ENCODE assay signal across 10 cellular contexts in the genomic region with DNA sequence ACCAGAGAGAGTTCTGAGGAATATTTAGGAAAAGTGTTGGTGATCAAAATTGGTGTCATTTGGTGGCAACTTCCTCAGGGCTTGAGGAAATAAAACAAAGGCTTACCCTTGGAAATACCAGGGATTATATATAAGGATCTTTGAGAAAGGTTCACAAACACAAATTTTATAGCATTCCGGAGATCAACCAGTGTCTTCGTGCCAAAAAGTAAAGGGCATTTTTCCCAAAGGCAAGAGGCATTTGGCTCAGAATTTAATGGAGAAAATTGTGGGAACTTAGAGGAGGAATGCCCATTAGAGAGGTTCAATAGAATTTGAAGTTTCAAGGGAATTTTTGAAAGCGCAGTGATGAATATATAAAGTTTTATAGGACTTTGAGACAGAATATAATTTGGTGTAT.
"Had no signal": no experiment of that assay in that cellular context is flagged by ENCODE, and none has a peak within 500 bp of the region (broad histone marks: within the 10 kb centered on the region; RNA-seq: fewer than 3 reads in every experiment).

No MANE protein-coding gene starts in this region.

- FAIRE-seq: HepG2, HTR-8/SVneo, K562 had no signal

- H3K27me3 Mint-ChIP-seq: IgD-negative memory B cell had no signal

- H3K4me1 Mint-ChIP-seq: IgD-negative memory B cell had no signal

- H3K9ac ChIP-seq: KMS-11 had no signal

- ATAC-seq: HepG2, K562 had no signal

- H3K4me3 ChIP-seq: K562 had no signal

- DNase-seq: IMR-90, Karpas-422, KBM-7, KG1 had no signal

- H3K27ac ChIP-seq: HL-60, KMS-11 had no signal

- H3K36me3 Mint-ChIP-seq: IgD-negative memory B cell had no signal

- H3K4me3 Mint-ChIP-seq: IgD-negative memory B cell had no signal

- H3K27ac Mint-ChIP-seq: IgD-negative memory B cell had no signal

- H3K4me2 ChIP-seq: KMS-11 had no signal
